7 cellular contexts compared by ENCODE assay signal in genomic region chr11:6845383-6845782, GRCh38. TPM values are rescaled to one million over a fixed set of nuclear protein-coding genes. Genes with fewer than 3 reads are reported as not detected.
"Had no signal": no experiment of that assay in that cellular context is flagged by ENCODE, and none has a peak within 500 bp of the region (broad histone marks: within the 10 kb centered on the region; RNA-seq: fewer than 3 reads in every experiment).

OR10A5 (plus strand) TSS chr11:6845683; CDS start chr11:6845683, 0 bp downstream.

- DNase-seq: GDM1, GF-D8 had no signal

- ATAC-seq: GM12878 had no signal

- H3K4me3 ChIP-seq: GM12878 had no signal

- FAIRE-seq: G401.6, GM12878, GM18507, GM19239 had no signal

RNA-seq across cellular contexts. Expression of gene OR10A5, which starts in this region (rescaled TPM):
- total RNA-seq: G401, GM12878 had no signal
- polyA plus RNA-seq: GM12878 had no signal
